ENCODE assay signal across 1 cellular context in the genomic region with DNA sequence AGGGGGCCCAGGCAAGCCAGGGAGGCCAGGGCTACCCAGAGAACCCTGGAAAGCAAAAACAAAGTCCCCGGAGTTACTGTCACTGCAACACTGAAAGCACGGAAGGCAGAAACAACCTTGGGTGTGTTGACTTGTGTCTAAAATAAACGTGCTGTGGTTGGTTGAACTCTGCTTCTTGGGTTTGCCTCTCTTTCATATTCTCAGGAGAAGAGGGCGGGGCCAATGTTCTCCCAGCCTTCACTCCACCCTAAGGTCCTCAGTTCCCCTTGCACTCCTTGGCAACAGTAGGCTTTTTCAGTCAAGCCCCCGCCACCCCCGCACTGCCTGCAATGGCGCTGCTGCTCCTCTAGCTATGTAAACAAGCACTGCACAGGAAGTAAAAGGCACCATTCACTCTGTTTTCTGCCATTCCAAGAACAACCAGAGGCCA.
TF ChIP-seq lines count a peak whose summit lies in the region.

No MANE protein-coding gene starts in this region.

TF ChIP-seq in HepG2, 621 proteins besides CTCF, POLR2A, EP300 and RAD21 (continued from another document):
- TF ChIP-seq HNF4A (CRISPR knock-in tag; IDR thresholded peaks at IDR 0.05) (peak; percentile 25; the same call in 1 of the 2 replicates), KDM5A (IDR thresholded peaks at IDR 0.05; ENCODE audit: borderline replicate concordance, low read length) (no peak), YEATS2 (CRISPR knock-in tag; IDR thresholded peaks at IDR 0.05; ENCODE audit: borderline replicate concordance) (no peak), IRF2 (CRISPR knock-in tag; IDR thresholded peaks at IDR 0.05) (0 out of 2 replicates have a peak, but pooled peaks have one; percentile 19), SALL1 (CRISPR knock-in tag; IDR thresholded peaks at IDR 0.05) (peak; percentile 35; the same call in 1 of the 2 replicates), XRCC5 (optimal IDR thresholded peaks at IDR 0.05; ENCODE audit: low read length) (peak; percentile 39), CHD2 (IDR thresholded peaks at IDR 0.05; ENCODE audit: low read depth, low read length) (no peak), FOXO1 (CRISPR knock-in tag; IDR thresholded peaks at IDR 0.05) (peak; percentile 56; the same call in 1 of the 2 replicates), GABPB1 (CRISPR knock-in tag; IDR thresholded peaks at IDR 0.05) (peak; percentile 70), BCL6 (CRISPR knock-in tag; IDR thresholded peaks at IDR 0.05) (peak; percentile 94), SAP130 (CRISPR knock-in tag; IDR thresholded peaks at IDR 0.05; ENCODE audit: low read depth) (peak; percentile 30), GPN1 (CRISPR knock-in tag; IDR thresholded peaks at IDR 0.05; ENCODE audit: borderline replicate concordance) (no peak), ZNF589 (CRISPR knock-in tag; conservative IDR thresholded peaks at IDR 0.05) (no peak), MXI1 (IDR thresholded peaks at IDR 0.05; ENCODE audit: borderline replicate concordance, low read depth, low read length) (no peak), RXRB (CRISPR knock-in tag; IDR thresholded peaks at IDR 0.05; ENCODE audit: borderline replicate concordance) (0 out of 2 replicates have a peak, but pooled peaks have one; percentile 26), FOXK1 (CRISPR knock-in tag; IDR thresholded peaks at IDR 0.05; ENCODE audit: borderline replicate concordance, low read depth) (peak; percentile 40; the same call in 1 of the 2 replicates), ELF1 (CRISPR knock-in tag; IDR thresholded peaks at IDR 0.05) (peak; percentile 57), ZNF644 (CRISPR knock-in tag; IDR thresholded peaks at IDR 0.05; ENCODE audit: low read depth) (peak; percentile 94), SOX13 (IDR thresholded peaks at IDR 0.05) (no peak), SOX13 (CRISPR knock-in tag; conservative IDR thresholded peaks at IDR 0.05 in 1 of 2, IDR thresholded peaks at IDR 0.05 in 1 of 2) (0 out of 4 replicates have a peak, but pooled peaks of 1 of the 2 experiments have one; percentile 8), FOXA1 (IDR thresholded peaks at IDR 0.05) (no peak), FOXA1 (CRISPR knock-in tag; IDR thresholded peaks at IDR 0.05) (peak; percentile 93), FOXP1 (IDR thresholded peaks at IDR 0.05) (no peak), FOXP1 (CRISPR knock-in tag; IDR thresholded peaks at IDR 0.05) (peak; percentile 44; the same call in 1 of the 2 replicates), MED1 (CRISPR knock-in tag; IDR thresholded peaks at IDR 0.05) (peak; percentile 30; the same call in 1 of the 2 replicates)
- TF ChIP-seq, protein P1, sequence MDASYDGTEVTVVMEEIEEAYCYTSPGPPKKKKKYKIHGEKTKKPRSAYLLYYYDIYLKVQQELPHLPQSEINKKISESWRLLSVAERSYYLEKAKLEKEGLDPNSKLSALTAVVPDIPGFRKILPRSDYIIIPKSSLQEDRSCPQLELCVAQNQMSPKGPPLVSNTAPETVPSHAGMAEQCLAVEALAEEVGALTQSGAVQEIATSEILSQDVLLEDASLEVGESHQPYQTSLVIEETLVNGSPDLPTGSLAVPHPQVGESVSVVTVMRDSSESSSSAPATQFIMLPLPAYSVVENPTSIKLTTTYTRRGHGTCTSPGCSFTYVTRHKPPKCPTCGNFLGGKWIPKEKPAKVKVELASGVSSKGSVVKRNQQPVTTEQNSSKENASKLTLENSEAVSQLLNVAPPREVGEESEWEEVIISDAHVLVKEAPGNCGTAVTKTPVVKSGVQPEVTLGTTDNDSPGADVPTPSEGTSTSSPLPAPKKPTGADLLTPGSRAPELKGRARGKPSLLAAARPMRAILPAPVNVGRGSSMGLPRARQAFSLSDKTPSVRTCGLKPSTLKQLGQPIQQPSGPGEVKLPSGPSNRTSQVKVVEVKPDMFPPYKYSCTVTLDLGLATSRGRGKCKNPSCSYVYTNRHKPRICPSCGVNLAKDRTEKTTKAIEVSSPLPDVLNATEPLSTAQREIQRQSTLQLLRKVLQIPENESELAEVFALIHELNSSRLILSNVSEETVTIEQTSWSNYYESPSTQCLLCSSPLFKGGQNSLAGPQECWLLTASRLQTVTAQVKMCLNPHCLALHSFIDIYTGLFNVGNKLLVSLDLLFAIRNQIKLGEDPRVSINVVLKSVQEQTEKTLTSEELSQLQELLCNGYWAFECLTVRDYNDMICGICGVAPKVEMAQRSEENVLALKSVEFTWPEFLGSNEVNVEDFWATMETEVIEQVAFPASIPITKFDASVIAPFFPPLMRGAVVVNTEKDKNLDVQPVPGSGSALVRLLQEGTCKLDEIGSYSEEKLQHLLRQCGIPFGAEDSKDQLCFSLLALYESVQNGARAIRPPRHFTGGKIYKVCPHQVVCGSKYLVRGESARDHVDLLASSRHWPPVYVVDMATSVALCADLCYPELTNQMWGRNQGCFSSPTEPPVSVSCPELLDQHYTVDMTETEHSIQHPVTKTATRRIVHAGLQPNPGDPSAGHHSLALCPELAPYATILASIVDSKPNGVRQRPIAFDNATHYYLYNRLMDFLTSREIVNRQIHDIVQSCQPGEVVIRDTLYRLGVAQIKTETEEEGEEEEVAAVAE (CRISPR knock-in tag; IDR thresholded peaks at IDR 0.05; ENCODE audit: borderline replicate concordance) = 0 out of 2 replicates have a peak, but pooled peaks have one; percentile 18
- TF ChIP-seq, protein P2, sequence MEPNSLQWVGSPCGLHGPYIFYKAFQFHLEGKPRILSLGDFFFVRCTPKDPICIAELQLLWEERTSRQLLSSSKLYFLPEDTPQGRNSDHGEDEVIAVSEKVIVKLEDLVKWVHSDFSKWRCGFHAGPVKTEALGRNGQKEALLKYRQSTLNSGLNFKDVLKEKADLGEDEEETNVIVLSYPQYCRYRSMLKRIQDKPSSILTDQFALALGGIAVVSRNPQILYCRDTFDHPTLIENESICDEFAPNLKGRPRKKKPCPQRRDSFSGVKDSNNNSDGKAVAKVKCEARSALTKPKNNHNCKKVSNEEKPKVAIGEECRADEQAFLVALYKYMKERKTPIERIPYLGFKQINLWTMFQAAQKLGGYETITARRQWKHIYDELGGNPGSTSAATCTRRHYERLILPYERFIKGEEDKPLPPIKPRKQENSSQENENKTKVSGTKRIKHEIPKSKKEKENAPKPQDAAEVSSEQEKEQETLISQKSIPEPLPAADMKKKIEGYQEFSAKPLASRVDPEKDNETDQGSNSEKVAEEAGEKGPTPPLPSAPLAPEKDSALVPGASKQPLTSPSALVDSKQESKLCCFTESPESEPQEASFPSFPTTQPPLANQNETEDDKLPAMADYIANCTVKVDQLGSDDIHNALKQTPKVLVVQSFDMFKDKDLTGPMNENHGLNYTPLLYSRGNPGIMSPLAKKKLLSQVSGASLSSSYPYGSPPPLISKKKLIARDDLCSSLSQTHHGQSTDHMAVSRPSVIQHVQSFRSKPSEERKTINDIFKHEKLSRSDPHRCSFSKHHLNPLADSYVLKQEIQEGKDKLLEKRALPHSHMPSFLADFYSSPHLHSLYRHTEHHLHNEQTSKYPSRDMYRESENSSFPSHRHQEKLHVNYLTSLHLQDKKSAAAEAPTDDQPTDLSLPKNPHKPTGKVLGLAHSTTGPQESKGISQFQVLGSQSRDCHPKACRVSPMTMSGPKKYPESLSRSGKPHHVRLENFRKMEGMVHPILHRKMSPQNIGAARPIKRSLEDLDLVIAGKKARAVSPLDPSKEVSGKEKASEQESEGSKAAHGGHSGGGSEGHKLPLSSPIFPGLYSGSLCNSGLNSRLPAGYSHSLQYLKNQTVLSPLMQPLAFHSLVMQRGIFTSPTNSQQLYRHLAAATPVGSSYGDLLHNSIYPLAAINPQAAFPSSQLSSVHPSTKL (CRISPR knock-in tag; IDR thresholded peaks at IDR 0.05) = peak; percentile 70
- TF ChIP-seq, protein P3, sequence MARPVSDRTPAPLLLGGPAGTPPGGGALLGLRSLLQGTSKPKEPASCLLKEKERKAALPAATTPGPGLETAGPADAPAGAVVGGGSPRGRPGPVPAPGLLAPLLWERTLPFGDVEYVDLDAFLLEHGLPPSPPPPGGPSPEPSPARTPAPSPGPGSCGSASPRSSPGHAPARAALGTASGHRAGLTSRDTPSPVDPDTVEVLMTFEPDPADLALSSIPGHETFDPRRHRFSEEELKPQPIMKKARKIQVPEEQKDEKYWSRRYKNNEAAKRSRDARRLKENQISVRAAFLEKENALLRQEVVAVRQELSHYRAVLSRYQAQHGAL (CRISPR knock-in tag; IDR thresholded peaks at IDR 0.05; ENCODE audit: not compliant biosample characterization) = no peak
- TF ChIP-seq, protein P4, sequence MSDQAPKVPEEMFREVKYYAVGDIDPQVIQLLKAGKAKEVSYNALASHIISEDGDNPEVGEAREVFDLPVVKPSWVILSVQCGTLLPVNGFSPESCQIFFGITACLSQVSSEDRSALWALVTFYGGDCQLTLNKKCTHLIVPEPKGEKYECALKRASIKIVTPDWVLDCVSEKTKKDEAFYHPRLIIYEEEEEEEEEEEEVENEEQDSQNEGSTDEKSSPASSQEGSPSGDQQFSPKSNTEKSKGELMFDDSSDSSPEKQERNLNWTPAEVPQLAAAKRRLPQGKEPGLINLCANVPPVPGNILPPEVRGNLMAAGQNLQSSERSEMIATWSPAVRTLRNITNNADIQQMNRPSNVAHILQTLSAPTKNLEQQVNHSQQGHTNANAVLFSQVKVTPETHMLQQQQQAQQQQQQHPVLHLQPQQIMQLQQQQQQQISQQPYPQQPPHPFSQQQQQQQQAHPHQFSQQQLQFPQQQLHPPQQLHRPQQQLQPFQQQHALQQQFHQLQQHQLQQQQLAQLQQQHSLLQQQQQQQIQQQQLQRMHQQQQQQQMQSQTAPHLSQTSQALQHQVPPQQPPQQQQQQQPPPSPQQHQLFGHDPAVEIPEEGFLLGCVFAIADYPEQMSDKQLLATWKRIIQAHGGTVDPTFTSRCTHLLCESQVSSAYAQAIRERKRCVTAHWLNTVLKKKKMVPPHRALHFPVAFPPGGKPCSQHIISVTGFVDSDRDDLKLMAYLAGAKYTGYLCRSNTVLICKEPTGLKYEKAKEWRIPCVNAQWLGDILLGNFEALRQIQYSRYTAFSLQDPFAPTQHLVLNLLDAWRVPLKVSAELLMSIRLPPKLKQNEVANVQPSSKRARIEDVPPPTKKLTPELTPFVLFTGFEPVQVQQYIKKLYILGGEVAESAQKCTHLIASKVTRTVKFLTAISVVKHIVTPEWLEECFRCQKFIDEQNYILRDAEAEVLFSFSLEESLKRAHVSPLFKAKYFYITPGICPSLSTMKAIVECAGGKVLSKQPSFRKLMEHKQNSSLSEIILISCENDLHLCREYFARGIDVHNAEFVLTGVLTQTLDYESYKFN (CRISPR knock-in tag; conservative IDR thresholded peaks at IDR 0.05) = peak; percentile 38; the same call in 1 of the 2 replicates
- TF ChIP-seq, protein P5, sequence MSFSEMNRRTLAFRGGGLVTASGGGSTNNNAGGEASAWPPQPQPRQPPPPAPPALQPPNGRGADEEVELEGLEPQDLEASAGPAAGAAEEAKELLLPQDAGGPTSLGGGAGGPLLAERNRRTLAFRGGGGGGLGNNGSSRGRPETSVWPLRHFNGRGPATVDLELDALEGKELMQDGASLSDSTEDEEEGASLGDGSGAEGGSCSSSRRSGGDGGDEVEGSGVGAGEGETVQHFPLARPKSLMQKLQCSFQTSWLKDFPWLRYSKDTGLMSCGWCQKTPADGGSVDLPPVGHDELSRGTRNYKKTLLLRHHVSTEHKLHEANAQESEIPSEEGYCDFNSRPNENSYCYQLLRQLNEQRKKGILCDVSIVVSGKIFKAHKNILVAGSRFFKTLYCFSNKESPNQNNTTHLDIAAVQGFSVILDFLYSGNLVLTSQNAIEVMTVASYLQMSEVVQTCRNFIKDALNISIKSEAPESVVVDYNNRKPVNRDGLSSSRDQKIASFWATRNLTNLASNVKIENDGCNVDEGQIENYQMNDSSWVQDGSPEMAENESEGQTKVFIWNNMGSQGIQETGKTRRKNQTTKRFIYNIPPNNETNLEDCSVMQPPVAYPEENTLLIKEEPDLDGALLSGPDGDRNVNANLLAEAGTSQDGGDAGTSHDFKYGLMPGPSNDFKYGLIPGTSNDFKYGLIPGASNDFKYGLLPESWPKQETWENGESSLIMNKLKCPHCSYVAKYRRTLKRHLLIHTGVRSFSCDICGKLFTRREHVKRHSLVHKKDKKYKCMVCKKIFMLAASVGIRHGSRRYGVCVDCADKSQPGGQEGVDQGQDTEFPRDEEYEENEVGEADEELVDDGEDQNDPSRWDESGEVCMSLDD (CRISPR knock-in tag; IDR thresholded peaks at IDR 0.05; ENCODE audit: borderline replicate concordance) = no peak
- TF ChIP-seq, protein P6, sequence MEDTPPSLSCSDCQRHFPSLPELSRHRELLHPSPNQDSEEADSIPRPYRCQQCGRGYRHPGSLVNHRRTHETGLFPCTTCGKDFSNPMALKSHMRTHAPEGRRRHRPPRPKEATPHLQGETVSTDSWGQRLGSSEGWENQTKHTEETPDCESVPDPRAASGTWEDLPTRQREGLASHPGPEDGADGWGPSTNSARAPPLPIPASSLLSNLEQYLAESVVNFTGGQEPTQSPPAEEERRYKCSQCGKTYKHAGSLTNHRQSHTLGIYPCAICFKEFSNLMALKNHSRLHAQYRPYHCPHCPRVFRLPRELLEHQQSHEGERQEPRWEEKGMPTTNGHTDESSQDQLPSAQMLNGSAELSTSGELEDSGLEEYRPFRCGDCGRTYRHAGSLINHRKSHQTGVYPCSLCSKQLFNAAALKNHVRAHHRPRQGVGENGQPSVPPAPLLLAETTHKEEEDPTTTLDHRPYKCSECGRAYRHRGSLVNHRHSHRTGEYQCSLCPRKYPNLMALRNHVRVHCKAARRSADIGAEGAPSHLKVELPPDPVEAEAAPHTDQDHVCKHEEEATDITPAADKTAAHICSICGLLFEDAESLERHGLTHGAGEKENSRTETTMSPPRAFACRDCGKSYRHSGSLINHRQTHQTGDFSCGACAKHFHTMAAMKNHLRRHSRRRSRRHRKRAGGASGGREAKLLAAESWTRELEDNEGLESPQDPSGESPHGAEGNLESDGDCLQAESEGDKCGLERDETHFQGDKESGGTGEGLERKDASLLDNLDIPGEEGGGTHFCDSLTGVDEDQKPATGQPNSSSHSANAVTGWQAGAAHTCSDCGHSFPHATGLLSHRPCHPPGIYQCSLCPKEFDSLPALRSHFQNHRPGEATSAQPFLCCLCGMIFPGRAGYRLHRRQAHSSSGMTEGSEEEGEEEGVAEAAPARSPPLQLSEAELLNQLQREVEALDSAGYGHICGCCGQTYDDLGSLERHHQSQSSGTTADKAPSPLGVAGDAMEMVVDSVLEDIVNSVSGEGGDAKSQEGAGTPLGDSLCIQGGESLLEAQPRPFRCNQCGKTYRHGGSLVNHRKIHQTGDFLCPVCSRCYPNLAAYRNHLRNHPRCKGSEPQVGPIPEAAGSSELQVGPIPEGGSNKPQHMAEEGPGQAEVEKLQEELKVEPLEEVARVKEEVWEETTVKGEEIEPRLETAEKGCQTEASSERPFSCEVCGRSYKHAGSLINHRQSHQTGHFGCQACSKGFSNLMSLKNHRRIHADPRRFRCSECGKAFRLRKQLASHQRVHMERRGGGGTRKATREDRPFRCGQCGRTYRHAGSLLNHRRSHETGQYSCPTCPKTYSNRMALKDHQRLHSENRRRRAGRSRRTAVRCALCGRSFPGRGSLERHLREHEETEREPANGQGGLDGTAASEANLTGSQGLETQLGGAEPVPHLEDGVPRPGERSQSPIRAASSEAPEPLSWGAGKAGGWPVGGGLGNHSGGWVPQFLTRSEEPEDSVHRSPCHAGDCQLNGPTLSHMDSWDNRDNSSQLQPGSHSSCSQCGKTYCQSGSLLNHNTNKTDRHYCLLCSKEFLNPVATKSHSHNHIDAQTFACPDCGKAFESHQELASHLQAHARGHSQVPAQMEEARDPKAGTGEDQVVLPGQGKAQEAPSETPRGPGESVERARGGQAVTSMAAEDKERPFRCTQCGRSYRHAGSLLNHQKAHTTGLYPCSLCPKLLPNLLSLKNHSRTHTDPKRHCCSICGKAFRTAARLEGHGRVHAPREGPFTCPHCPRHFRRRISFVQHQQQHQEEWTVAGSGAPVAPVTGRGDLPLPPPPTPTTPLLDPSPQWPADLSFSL (CRISPR knock-in tag; IDR thresholded peaks at IDR 0.05) = 0 out of 2 replicates have a peak, but pooled peaks have one; percentile 34
